Comparison of ENCODE assay signal across 1 cellular context in genomic region chr2:69026638-69027037, GRCh38.
TF ChIP-seq lines count a peak whose summit lies in the region.

No MANE protein-coding gene starts in this region.

TF ChIP-seq in IMR-90, 13 proteins besides CTCF, POLR2A, EP300 and RAD21 (continued from another document):
- no peak for TF ChIP-seq CEBPB (IDR thresholded peaks at IDR 0.05; ENCODE audit: low read depth, low read length)
- TF ChIP-seq RFX5 (IDR thresholded peaks at IDR 0.05; ENCODE audit: low read depth, low read length): no peak
